ENCODE assay signal across 15 cellular contexts in the genomic region with DNA sequence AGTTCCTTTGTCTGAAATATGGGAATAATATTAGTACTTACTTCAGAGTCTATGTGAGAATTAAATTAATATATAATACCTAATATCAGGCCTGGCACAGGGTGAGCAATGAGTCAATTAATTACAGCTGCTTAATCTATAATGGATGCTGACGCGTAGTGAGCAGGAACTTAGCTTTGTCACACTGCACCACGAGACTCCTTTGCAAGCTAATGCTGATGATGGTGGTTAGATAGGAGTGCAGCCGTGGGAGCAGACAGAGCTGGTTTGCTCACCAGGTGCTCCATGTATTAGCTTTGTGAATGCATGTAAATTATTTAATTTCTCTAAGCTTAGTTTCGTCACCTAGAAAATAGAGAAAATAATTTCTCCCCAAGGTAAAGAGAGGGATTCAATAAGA. TPM values are rescaled to one million over a fixed set of nuclear protein-coding genes. Genes with fewer than 3 reads are reported as not detected.
A peak's percentile ranks its signal among the peaks of the same experiment; 100 is the strongest.
DNase-seq lines count a peak whose midpoint lies in the region; ATAC-seq, FAIRE-seq and TF ChIP-seq lines count a peak whose summit lies in the region.
"Had no signal": no experiment of that assay in that cellular context is flagged by ENCODE, and none has a peak within 500 bp of the region (broad histone marks: within the 10 kb centered on the region; RNA-seq: fewer than 3 reads in every experiment).

No MANE protein-coding gene starts in this region.

- H3K9me3 ChIP-seq in IMR-90 (ENCODE audit: control insufficient read depth, insufficient read depth, low read length) = no peaks in the 10 kb centered on the region
- H3K9me3 ChIP-seq in left lung = no peaks in the 10 kb centered on the region
- H3K9me3 ChIP-seq in thyroid gland = no peaks in the 10 kb centered on the region
- no peaks in the 10 kb centered on the region for H3K9me3 ChIP-seq in suprapubic skin

- H3K27me3 ChIP-seq in IMR-90 (ENCODE audit: control insufficient read depth, insufficient read depth, low read length) (no peaks in the 10 kb centered on the region; the same call in 1 of the 2 replicates), bronchial epithelial cell (ENCODE audit: control insufficient read depth, insufficient read depth, low read length) (no peaks in the 10 kb centered on the region), left lung (no peaks in the 10 kb centered on the region), thyroid gland (no peaks in the 10 kb centered on the region), H7 (ENCODE audit: control insufficient read depth, insufficient read depth, low read length) (no peaks in the 10 kb centered on the region), suprapubic skin (no peaks in the 10 kb centered on the region)

- TF ChIP-seq POLR2A in IMR-90 (IDR thresholded peaks at IDR 0.05; ENCODE audit: low read depth, low read length) (no peak), thyroid gland (IDR thresholded peaks at IDR 0.05) (no peak), suprapubic skin (IDR thresholded peaks at IDR 0.05) (no peak)

- no peak overlapping the region for H3K27ac Mint-ChIP-seq in immature natural killer cell
- H3K27ac Mint-ChIP-seq: CD8-positive, alpha-beta memory T cell had no signal

- H3K4me3 ChIP-seq in IMR-90 (ENCODE audit: insufficient read depth, low read depth, low read length) = no peak overlapping the region
- no peak overlapping the region for H3K4me3 ChIP-seq in bronchial epithelial cell (ENCODE audit: low read depth, low read length)
- no peak overlapping the region for H3K4me3 ChIP-seq in left lung
- H3K4me3 ChIP-seq in thyroid gland (replicated peaks in 1 of 3) = no peak overlapping the region
- no peak overlapping the region for H3K4me3 ChIP-seq in H7 (ENCODE audit: insufficient read depth, low read depth, low read length)
- no peak overlapping the region for H3K4me3 ChIP-seq in suprapubic skin
- H3K4me3 ChIP-seq: PC-9 had no signal

- H3K36me3 ChIP-seq in IMR-90 (ENCODE audit: control insufficient read depth, insufficient read depth, low read length) (no peaks in the 10 kb centered on the region), bronchial epithelial cell (ENCODE audit: control insufficient read depth, insufficient read depth, low read length) (peaks cover 3% of the 10 kb centered on the region), left lung (no peaks in the 10 kb centered on the region), thyroid gland (no peaks in the 10 kb centered on the region), H7 (replicated peaks; ENCODE audit: control insufficient read depth, insufficient read depth, low read length) (no peaks in the 10 kb centered on the region), suprapubic skin (no peaks in the 10 kb centered on the region)

- ATAC-seq in IMR-90 (ENCODE audit: low read depth) (no peak), left lung (no peak)

- no peak overlapping the region for H3K4me3 Mint-ChIP-seq in immature natural killer cell
- H3K4me3 Mint-ChIP-seq: CD8-positive, alpha-beta memory T cell had no signal

- H4K91ac ChIP-seq in IMR-90 (ENCODE audit: insufficient read depth, low read depth, low read length) = no peak overlapping the region

- no TSS peak for BruUV-seq in IMR-90 (replicated peaks; lab: Mats Ljungman, UMichigan)

- H2AFZ ChIP-seq in IMR-90 (replicated peaks; ENCODE audit: low read length, poor library complexity) = no peak overlapping the region
- H2AFZ ChIP-seq: PC-9 had no signal

- H4K8ac ChIP-seq in IMR-90 (ENCODE audit: low read depth in 2 of 2, low read length in 2 of 2) = no peak overlapping the region

- TF ChIP-seq CTCF in IMR-90 (conservative IDR thresholded peaks at IDR 0.05; ENCODE audit: low read depth, low read length) (no peak), bronchial epithelial cell (IDR thresholded peaks at IDR 0.05; ENCODE audit: insufficient read depth, low read length, severe bottlenecking) (no peak), left lung (IDR thresholded peaks at IDR 0.05) (no peak), thyroid gland (IDR thresholded peaks at IDR 0.05) (no peak), suprapubic skin (IDR thresholded peaks at IDR 0.05) (no peak)

- H4K20me1 ChIP-seq in IMR-90 (ENCODE audit: insufficient read depth, low read length) = no peaks in the 10 kb centered on the region

- H2AK5ac ChIP-seq in IMR-90 (ENCODE audit: low read depth, low read length) = peak overlapping the region; percentile 41; the same call in 1 of the 2 replicates

- peaks cover 17% of the 10 kb centered on the region for H3K4me1 ChIP-seq in IMR-90 (ENCODE audit: control insufficient read depth, insufficient read depth, low read length)
- peaks cover 31 to 95% of the 10 kb centered on the region in 2 donors for H3K4me1 ChIP-seq in left lung
- H3K4me1 ChIP-seq in thyroid gland = peaks cover 59 to 71% of the 10 kb centered on the region in 2 donors
- H3K4me1 ChIP-seq in suprapubic skin = peaks cover 38% of the 10 kb centered on the region

- no peak for FAIRE-seq in bronchial epithelial cell (lab: Jason Lieb, UNC)

- no peaks in the 10 kb centered on the region for H3K36me3 Mint-ChIP-seq in immature natural killer cell
- H3K36me3 Mint-ChIP-seq: CD8-positive, alpha-beta memory T cell had no signal

- 90% methylated on average over 2 of the region's 5 CpGs; no CpG with 5 or more reads in 1 of the 2 experiments for WGBS in IMR-90 (ENCODE audit: extremely low coverage in 2 of 2, insufficient read length in 1 of 2), 2 experiments
- 89 to 97% methylated on average over 5 of the region's 5 CpGs for WGBS in thyroid gland, 2 donors
- WGBS in suprapubic skin = 88% methylated on average over 5 of the region's 5 CpGs

- H3K23ac ChIP-seq in IMR-90 (ENCODE audit: low read depth, low read length) = no peak overlapping the region

- no peak overlapping the region for H2AK9ac ChIP-seq in IMR-90 (replicated peaks; ENCODE audit: low read depth, low read length, poor library complexity)

- no peak overlapping the region for H3K9ac ChIP-seq in IMR-90 (ENCODE audit: low read depth, low read length)

- H3K4me1 Mint-ChIP-seq in immature natural killer cell = no peaks in the 10 kb centered on the region
- H3K4me1 Mint-ChIP-seq: CD8-positive, alpha-beta memory T cell had no signal

- H3K9me1 ChIP-seq in IMR-90 (ENCODE audit: insufficient read depth, low read length) = peaks cover 20% of the 10 kb centered on the region

- CTCF ChIA-PET in IMR-90 (lab: Yijun Ruan, JAX) = interaction anchor here (1.0 kb wide), 1 partner anchor 61 kb away, joined by 3 read pairs; no protein-coding TSS in a partner anchor

- no peak overlapping the region for H2BK5ac ChIP-seq in IMR-90 (ENCODE audit: low read depth, low read length, poor library complexity, severe bottlenecking)

- H3K14ac ChIP-seq in IMR-90 (replicated peaks; ENCODE audit: low read depth, low read length) = no peak overlapping the region

- no peak overlapping the region for H3K4me2 ChIP-seq in IMR-90 (ENCODE audit: low read depth, low read length)
- H3K4me2 ChIP-seq: PC-9 had no signal

- H2BK20ac ChIP-seq in IMR-90 (ENCODE audit: low read depth, low read length) = no peak overlapping the region

- dilution Hi-C loops in IMR-90 (cut with HindIII; ENCODE audit: low sequenced_read_pairs, unreplicated experiment) = no loop called here

- peak overlapping the region; percentile 34; the same call in 1 of the 2 replicates for H2BK120ac ChIP-seq in IMR-90 (ENCODE audit: low read depth, low read length)

- POLR2A ChIA-PET in IMR-90 (lab: Charles Lee; ENCODE audit: unreplicated experiment) = no interaction called here

- H3K27ac ChIP-seq in IMR-90 (ENCODE audit: insufficient read depth, low read length) (no peak overlapping the region), left lung (peak overlapping the region; percentile 15 to 88), thyroid gland (peak overlapping the region; percentile 52 to 93 (median 85)), suprapubic skin (no peak overlapping the region)
- H3K27ac ChIP-seq: PC-9 had no signal

- H3K4ac ChIP-seq in IMR-90 (ENCODE audit: low read depth, low read length) = peak overlapping the region; percentile 38

- intact Hi-C loops in IMR-90 (cut with micrococcal nuclease) = no loop called here
- intact Hi-C loops in left lung (cut with DNase I) = no loop called here
- intact Hi-C loops in thyroid gland (cut with DNase I) = loop anchor here (10.0 kb wide), 1 partner anchor 53 kb away; no protein-coding TSS in a partner anchor

- H2BK15ac ChIP-seq in IMR-90 (ENCODE audit: low read depth, low read length) = peak overlapping the region; percentile 31; the same call in 1 of the 3 replicates

- H3K18ac ChIP-seq in IMR-90 (ENCODE audit: low read depth, low read length) = peak overlapping the region; percentile 27; the same call in 1 of the 2 replicates

- no peak for TF ChIP-seq RAD21 in IMR-90 (IDR thresholded peaks at IDR 0.05; ENCODE audit: low read length)

- H3K27me3 Mint-ChIP-seq in immature natural killer cell (ENCODE audit: low read depth in 3 of 3) = peaks cover 7 to 10% (median 9%) of the 10 kb centered on the region in 3 donors

- no peaks in the 10 kb centered on the region for H3K79me1 ChIP-seq in IMR-90 (ENCODE audit: low read depth in 1 of 2, low read length in 2 of 2)

- in situ Hi-C loops in IMR-90 (cut with MboI; ENCODE audit: low sequenced_read_pairs) = no loop called here

- no peaks in the 10 kb centered on the region for H3K9me3 Mint-ChIP-seq in immature natural killer cell
- H3K9me3 Mint-ChIP-seq: CD8-positive, alpha-beta memory T cell had no signal

- DNase-seq in IMR-90 = no peak
- peak; percentile 60 for DNase-seq in bronchial epithelial cell (ENCODE audit: low read depth)
- no peak for DNase-seq in left lung
- no peak for DNase-seq in thyroid gland
- DNase-seq in H7 = no peak
- DNase-seq in suprapubic skin (ENCODE audit: low spot score in 2 of 2) = no peak
- no peak for DNase-seq in immature natural killer cell
- DNase-seq: CD8-positive, alpha-beta memory T cell; MM.1S; NCI-H1105; NCI-H1694 treated with DMSO at 0.1 percent for 48 hours; NCI-H345; NCI-H69; PC-9; Right ventricle myocardium superior had no signal

- TF ChIP-seq EP300 in suprapubic skin (IDR thresholded peaks at IDR 0.05) = no peak

- no peak overlapping the region for H4K5ac ChIP-seq in IMR-90 (ENCODE audit: low read depth, low read length)

- no peak overlapping the region for H3K56ac ChIP-seq in IMR-90 (ENCODE audit: extremely low read depth, insufficient read depth, low read length)

TF ChIP-seq in IMR-90, 13 proteins besides CTCF, POLR2A, EP300 and RAD21 (continues in another document):
- TF ChIP-seq BHLHE40 (IDR thresholded peaks at IDR 0.05; ENCODE audit: low read depth, low read length) (no peak), RCOR1 (IDR thresholded peaks at IDR 0.05; ENCODE audit: insufficient replicate concordance, low read length) (no peak), MAFK (IDR thresholded peaks at IDR 0.05; ENCODE audit: low read depth, low read length) (no peak)

RNA-seq across cellular contexts. Expression of gene KCNJ15, which starts 35.1 kb away (rescaled TPM):
- total RNA-seq in IMR-90 (2012; rRNA removed) (under 0.01 TPM in 2 replicates), bronchial epithelial cell (0.38 and 2.1 TPM in 2 replicates), left lung (100 to 1,000 TPM in 1 of 2 donors, 10 to 100 TPM in 1; 87.3 to 103 TPM), thyroid gland (10 to 100 TPM; 29.2 to 71.2 (median 59.5) TPM), suprapubic skin (1 to 10 TPM; 4.6 to 9.2 (median 6.5) TPM)
- polyA plus RNA-seq in IMR-90 (2012; rRNA removed) (0.07 TPM in 1 of 2 replicates, not detected in the other), immature natural killer cell (not detected)
- not detected in 2 replicates for polyA plus RNA-seq in IMR-90 (2012; cell fraction: cytosol; rRNA removed)
- polyA plus RNA-seq in IMR-90 (2012; cell fraction: nucleus; rRNA removed; ENCODE audit: low replicate concordance) = 0.11 TPM in 1 of 2 replicates, not detected in the other
- total RNA-seq in H7 (2014; rRNA removed; shearing (Covaris generic)) = 0.33 TPM in 1 of 2 replicates, not detected in the other
- total RNA-seq: CD8-positive, alpha-beta memory T cell; PC-9 had no signal
- polyA plus RNA-seq: CD8-positive, alpha-beta memory T cell had no signal

Comparison
In these comparisons a context has a peak if more than half of its experiments do, and no peak if none do; other contexts are left out.
1. H3K27ac ChIP-seq: peak in left lung (2 of 2) and thyroid gland (3 of 3); none in IMR-90 (single experiment) and suprapubic skin (single experiment).